ENCODE assay signal across 17 cellular contexts in the genomic region with DNA sequence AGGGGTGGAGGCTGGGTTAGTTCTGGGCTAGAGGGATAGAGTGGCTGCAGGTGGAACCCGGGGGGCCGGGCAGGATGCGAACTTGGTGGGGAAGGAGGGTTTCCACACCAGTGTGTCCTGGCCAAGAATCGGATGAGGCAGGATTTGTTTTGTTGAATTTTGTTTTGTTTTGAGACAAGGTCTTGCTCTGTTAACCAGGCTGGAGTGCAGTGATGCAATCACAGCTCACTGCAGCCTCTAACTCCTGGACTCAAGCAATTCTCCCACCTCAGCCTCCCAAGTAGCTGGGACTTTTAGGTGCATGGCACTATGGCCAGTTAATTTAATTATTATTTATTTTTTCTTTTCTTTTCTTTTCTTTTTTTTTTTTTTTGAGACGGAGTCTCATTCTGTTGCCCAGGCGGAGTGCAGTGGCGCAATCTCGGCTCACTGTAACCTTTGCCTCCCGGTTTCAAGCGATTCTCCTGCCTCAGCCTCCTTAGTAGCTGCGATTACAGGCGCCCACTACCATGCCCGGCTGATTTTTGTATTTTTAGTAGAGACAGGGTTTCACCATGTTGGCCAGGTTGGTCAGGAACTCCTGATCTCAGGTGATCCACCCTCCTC. TPM values are rescaled to one million over a fixed set of nuclear protein-coding genes. Genes with fewer than 3 reads are reported as not detected.
DNase-seq lines count a peak whose midpoint lies in the region; TF ChIP-seq lines count a peak whose summit lies in the region.
"Had no signal": no experiment of that assay in that cellular context is flagged by ENCODE, and none has a peak within 500 bp of the region (broad histone marks: within the 10 kb centered on the region; RNA-seq: fewer than 3 reads in every experiment).

No MANE protein-coding gene starts in this region.

- H3K4me1 ChIP-seq in sigmoid colon = peaks cover 0 to 7% (median 2%) of the 10 kb centered on the region in 4 donors

- no peaks in the 10 kb centered on the region for H3K27me3 ChIP-seq in sigmoid colon
- H3K27me3 ChIP-seq: heart left ventricle had no signal

- CTCF ChIA-PET in RWPE1 (lab: Yijun Ruan, JAX) = interaction anchor here (1.2 kb wide), 1 partner anchor 12 kb away, joined by 7 read pairs; no protein-coding TSS in a partner anchor

- no peak for TF ChIP-seq EP300 in sigmoid colon (IDR thresholded peaks at IDR 0.05)

- intact Hi-C loops in sigmoid colon (cut with DNase I) = no loop called here

- H3K9me3 ChIP-seq in sigmoid colon = no peaks in the 10 kb centered on the region
- H3K9me3 ChIP-seq: heart left ventricle, thoracic aorta had no signal

- TF ChIP-seq CTCF in RWPE1 (conservative IDR thresholded peaks at IDR 0.05; ENCODE audit: low read depth) = no peak
- no peak for TF ChIP-seq CTCF in sigmoid colon (IDR thresholded peaks at IDR 0.05)

- no peak overlapping the region for H3K4me3 ChIP-seq in sigmoid colon

- WGBS in sigmoid colon, 2 donors = 90 to 93% methylated on average over 13 of the region's 13 CpGs

- POLR2A ChIA-PET in RWPE1 (lab: Yijun Ruan, JAX; ENCODE audit: low non-redundant PET) = no interaction called here

- peak; percentile 1 for DNase-seq in H4 (ENCODE audit: low spot score)
- no peak for DNase-seq in RWPE1 (ENCODE audit: low spot score)
- peak; percentile 19 for DNase-seq in iris pigment epithelial cell (ENCODE audit: low read depth)
- DNase-seq in sigmoid colon = no peak
- DNase-seq in midbrain (lab: John Stamatoyannopoulos, UW) = no peak
- no peak for DNase-seq in RPMI8226
- DNase-seq in ureter (ENCODE audit: low spot score) = no peak
- DNase-seq: activated CD4-positive, alpha-beta T cell treated with anti-CD3 and anti-CD28 coated beads for 36 hours; activated CD8-positive, alpha-beta memory T cell treated with anti-CD3 and anti-CD28 coated beads, Interleukin-2, amount 10 ng/mL, durations not matched to agents 7 days and 5 days; activated effector memory CD4-positive, alpha-beta T cell treated with Interleukin-2 at 50 U/mL for 16 hours; effector memory CD4-positive, alpha-beta T cell; mesendoderm; NCI-H2029 treated with DMSO at 0.1 percent for 48 hours; stimulated activated CD4-positive, alpha-beta T cell treated with anti-CD3 and anti-CD28 coated beads, Interleukin-12 subunit alpha, Interleukin-12 subunit beta, amount 100 ng/mL, for 4 hours had no signal

- no peak for TF ChIP-seq POLR2A in sigmoid colon (IDR thresholded peaks at IDR 0.05)

- H3K27ac ChIP-seq in RWPE1 (peak overlapping the region; percentile 33), sigmoid colon (peak overlapping the region in 3 of 4 donors; percentile 86 to 87 (median 87))
- H3K27ac ChIP-seq: HL-60, thoracic aorta had no signal

- no peaks in the 10 kb centered on the region for H3K36me3 ChIP-seq in sigmoid colon
- H3K36me3 ChIP-seq: heart left ventricle, thoracic aorta had no signal

RNA-seq across cellular contexts. Expression of gene PPP1R35, which starts 13.0 kb away (rescaled TPM):
- 22.6 and 31.5 TPM in 2 replicates for total RNA-seq in H4 (2014; rRNA removed; shearing (Covaris generic))
- 10 to 100 TPM; 17.4 to 42.6 (median 35.2) TPM for total RNA-seq in sigmoid colon
- 10 to 100 TPM; 28.2 to 45.5 (median 31.4) TPM for polyA plus RNA-seq in sigmoid colon
- 32.4 TPM for total RNA-seq in ureter

RNA-seq across cellular contexts. Expression of gene SPACDR, which starts 14.8 kb away (rescaled TPM):
- 0.84 and 1.0 TPM in 2 replicates for total RNA-seq in H4 (2014; rRNA removed; shearing (Covaris generic))
- total RNA-seq in sigmoid colon (under 1 TPM in 1 of 4 donors, not detected in 3; 0.95 TPM), ureter (not detected)
- polyA plus RNA-seq in sigmoid colon = under 1 TPM in 1 of 3 donors, not detected in 2; 0.63 TPM
- total RNA-seq: thoracic aorta had no signal

RNA-seq across cellular contexts. Expression of gene MEPCE, which starts 19.7 kb away (rescaled TPM):
- total RNA-seq in H4 (2014; rRNA removed; shearing (Covaris generic)) = 25.8 and 28.5 TPM in 2 replicates
- 10 to 100 TPM; 20.0 to 29.7 (median 25.5) TPM for total RNA-seq in sigmoid colon
- 10 to 100 TPM; 18.0 to 32.1 (median 19.7) TPM for polyA plus RNA-seq in sigmoid colon
- 33.7 TPM for total RNA-seq in ureter

RNA-seq across cellular contexts. Expression of gene ZCWPW1, which starts 20.8 kb away (rescaled TPM):
- total RNA-seq in H4 (2014; rRNA removed; shearing (Covaris generic)) = 1.9 and 2.2 TPM in 2 replicates
- total RNA-seq in sigmoid colon = 1 to 10 TPM; 3.8 to 9.4 (median 6.2) TPM
- polyA plus RNA-seq in sigmoid colon = 1 to 10 TPM; 1.2 to 6.2 (median 5.4) TPM
- 4.3 TPM for total RNA-seq in ureter

RNA-seq across cellular contexts. Expression of gene TSC22D4, which starts 29.7 kb away (rescaled TPM):
- 19.4 and 28.2 TPM in 2 replicates for total RNA-seq in H4 (2014; rRNA removed; shearing (Covaris generic))
- 10 to 100 TPM; 24.4 to 31.6 (median 28.5) TPM for total RNA-seq in sigmoid colon
- 10 to 100 TPM; 46.8 to 53.5 (median 51.1) TPM for polyA plus RNA-seq in sigmoid colon
- 42.9 TPM for total RNA-seq in ureter

Comparison
In these comparisons a context has a peak if more than half of its experiments do, and no peak if none do; other contexts are left out.
1. DNase-seq: peak in H4 (single experiment) and iris pigment epithelial cell (single experiment); none in RWPE1 (single experiment), sigmoid colon (single experiment), midbrain (single experiment), RPMI8226 (single experiment) and ureter (single experiment).